In the genomic region with DNA sequence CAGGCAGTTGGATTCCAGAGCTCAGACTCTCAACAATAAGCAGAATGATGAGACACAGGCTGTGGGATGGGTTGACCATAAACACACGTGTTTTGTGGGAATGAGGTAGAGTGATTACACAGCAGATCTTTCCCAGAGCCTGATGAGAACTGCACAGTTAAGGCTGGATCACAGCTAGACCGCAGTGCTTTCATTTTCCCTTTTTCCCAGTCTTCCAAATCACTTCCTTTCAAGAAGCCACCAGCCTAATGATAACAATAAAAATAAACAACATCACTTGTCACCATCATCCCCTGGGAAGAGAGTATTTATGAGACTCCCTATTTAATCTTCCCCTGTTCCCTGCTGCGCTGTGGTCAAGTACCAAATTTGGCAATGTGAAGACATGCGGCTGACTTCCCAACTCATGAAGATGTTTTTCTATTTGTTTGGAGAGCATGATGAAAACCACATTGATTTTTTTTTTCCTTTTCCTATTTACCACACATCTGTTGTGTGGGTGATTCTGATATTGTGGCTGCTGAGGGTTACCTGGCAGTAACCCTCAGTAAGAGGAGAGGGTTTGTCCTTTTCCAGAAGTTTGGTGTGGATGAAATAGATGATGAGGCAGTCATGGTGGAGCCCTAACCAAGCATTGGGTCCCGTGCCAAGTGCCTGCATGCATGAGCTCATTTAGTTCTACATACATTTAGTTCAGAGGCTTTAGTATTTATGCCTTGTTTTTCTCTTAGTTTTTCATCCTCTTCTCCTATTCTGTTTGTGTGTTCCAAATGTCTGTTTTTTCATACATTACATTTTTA, we compare ENCODE assay signal across 14 cellular contexts.
DNase-seq lines count a peak whose midpoint lies in the region; ATAC-seq and TF ChIP-seq lines count a peak whose summit lies in the region.
"Had no signal": no experiment of that assay in that cellular context is flagged by ENCODE, and none has a peak within 500 bp of the region (broad histone marks: within the 10 kb centered on the region; RNA-seq: fewer than 3 reads in every experiment).

No MANE protein-coding gene starts in this region.

- H3K4me1 Mint-ChIP-seq in neural progenitor cell: no peaks in the 10 kb centered on the region

- H3K27ac ChIP-seq in suprapubic skin: peak overlapping the region; percentile 50
- no peak overlapping the region for H3K27ac ChIP-seq in neural progenitor cell
- H3K27ac ChIP-seq: cardiac muscle cell, thoracic aorta had no signal

- CTCF ChIA-PET in HEK293T (lab: Yijun Ruan, JAX): no interaction called here

- ATAC-seq in GM21526 (IDR thresholded peaks at IDR 0.05; ENCODE audit: low FRiP score, unreplicated experiment): no peak
- ATAC-seq in GM21381 (IDR thresholded peaks at IDR 0.05; ENCODE audit: unreplicated experiment): no peak
- ATAC-seq: activated CD4-positive, alpha-beta T cell treated with anti-CD3 and anti-CD28 coated beads for 36 hours; HCT116 had no signal

- H3F3A ChIP-seq in neural progenitor cell (ENCODE audit: low read depth): no peaks in the 10 kb centered on the region

- no peak overlapping the region for H3K4me3 Mint-ChIP-seq in neural progenitor cell
- H3K4me3 Mint-ChIP-seq: activated CD4-positive, alpha-beta T cell treated with anti-CD3 and anti-CD28 coated beads for 36 hours; activated T-helper 1 cell treated with anti-CD3 and anti-CD28 coated beads, Interleukin-12 subunit alpha, Interleukin-12 subunit beta, Interleukin-2, Interleukin-4 antibody, amounts not matched to agents 30 ng/mL and 10 ng/mL and 1 ng/mL, durations not matched to agents 14 hours and 24 hours and 36 hours; IgD-negative memory B cell had no signal

- H3K36me3 ChIP-seq in suprapubic skin: no peaks in the 10 kb centered on the region
- no peaks in the 10 kb centered on the region for H3K36me3 ChIP-seq in neural progenitor cell
- H3K36me3 ChIP-seq: cardiac muscle cell, thoracic aorta had no signal

- H3K27me3 Mint-ChIP-seq in neural progenitor cell (ENCODE audit: insufficient read depth, low read depth): no peaks in the 10 kb centered on the region
- H3K27me3 Mint-ChIP-seq: activated CD4-positive, alpha-beta T cell treated with anti-CD3 and anti-CD28 coated beads for 36 hours; IgD-negative memory B cell had no signal

- TF ChIP-seq POLR2A in suprapubic skin (IDR thresholded peaks at IDR 0.05): no peak

- H4K20me1 ChIP-seq in neural progenitor cell (ENCODE audit: low read depth): no peaks in the 10 kb centered on the region

- no peak overlapping the region for H3K9ac ChIP-seq in neural progenitor cell

- no peaks in the 10 kb centered on the region for H3K9me3 ChIP-seq in suprapubic skin
- no peaks in the 10 kb centered on the region for H3K9me3 ChIP-seq in neural progenitor cell (ENCODE audit: low read depth)
- H3K9me3 ChIP-seq: thoracic aorta had no signal

- TF ChIP-seq CTCF in suprapubic skin (IDR thresholded peaks at IDR 0.05): no peak
- TF ChIP-seq CTCF in neural progenitor cell (IDR thresholded peaks at IDR 0.05): no peak

- H3K36me3 Mint-ChIP-seq in neural progenitor cell: no peaks in the 10 kb centered on the region
- H3K36me3 Mint-ChIP-seq: IgD-negative memory B cell had no signal

- H3K9me3 Mint-ChIP-seq in neural progenitor cell: no peaks in the 10 kb centered on the region
- H3K9me3 Mint-ChIP-seq: activated T-helper 1 cell treated with anti-CD3 and anti-CD28 coated beads, Interleukin-12 subunit alpha, Interleukin-12 subunit beta, Interleukin-2, Interleukin-4 antibody, amounts not matched to agents 30 ng/mL and 10 ng/mL and 1 ng/mL, durations not matched to agents 14 hours and 24 hours and 36 hours had no signal

- H2AFZ ChIP-seq in neural progenitor cell (replicated peaks): no peak overlapping the region

- H3K4me1 ChIP-seq in suprapubic skin: peaks cover 12% of the 10 kb centered on the region
- peaks cover 7% of the 10 kb centered on the region for H3K4me1 ChIP-seq in neural progenitor cell

- H3K27me3 ChIP-seq in suprapubic skin (no peaks in the 10 kb centered on the region), neural progenitor cell (no peaks in the 10 kb centered on the region)
- H3K27me3 ChIP-seq: cardiac muscle cell had no signal

- H3K4me2 ChIP-seq in neural progenitor cell: no peak overlapping the region

- 54% methylated on average over 5 of the region's 5 CpGs for WGBS in suprapubic skin

- peak overlapping the region; percentile 14 for H3K4me3 ChIP-seq in suprapubic skin
- no peak overlapping the region for H3K4me3 ChIP-seq in neural progenitor cell
- H3K4me3 ChIP-seq: cardiac muscle cell, thoracic aorta had no signal

- DNase-seq in GM04504 (ENCODE audit: low read depth) (peak; percentile 97), amniotic epithelial cell (ENCODE audit: low read depth) (peak; percentile 100), iris pigment epithelial cell (ENCODE audit: low read depth) (peak; percentile 73), suprapubic skin (ENCODE audit: low spot score in 2 of 2) (no peak), HEK293T (ENCODE audit: extremely low spot score) (no peak), neural progenitor cell (ENCODE audit: low spot score) (no peak)
- DNase-seq: activated CD4-positive, alpha-beta T cell treated with anti-CD3 and anti-CD28 coated beads for 36 hours had no signal

- no peak overlapping the region for H3K27ac Mint-ChIP-seq in neural progenitor cell
- H3K27ac Mint-ChIP-seq: activated CD4-positive, alpha-beta T cell treated with anti-CD3 and anti-CD28 coated beads for 36 hours; activated T-helper 1 cell treated with anti-CD3 and anti-CD28 coated beads, Interleukin-12 subunit alpha, Interleukin-12 subunit beta, Interleukin-2, Interleukin-4 antibody, amounts not matched to agents 30 ng/mL and 10 ng/mL and 1 ng/mL, durations not matched to agents 14 hours and 24 hours and 36 hours; IgD-negative memory B cell had no signal

- POLR2A ChIA-PET in HEK293T (lab: Yijun Ruan, JAX): no interaction called here

- no peak for TF ChIP-seq EP300 in suprapubic skin (IDR thresholded peaks at IDR 0.05)

- no peaks in the 10 kb centered on the region for H3K79me2 ChIP-seq in neural progenitor cell (ENCODE audit: low read depth)

TF ChIP-seq in HEK293T, 16 proteins besides CTCF, POLR2A, EP300 and RAD21:
- no peak for TF ChIP-seq TARDBP (IDR thresholded peaks at IDR 0.05)
- TF ChIP-seq ELF4 (IDR thresholded peaks at IDR 0.05): no peak
- no peak for TF ChIP-seq FOXM1 (IDR thresholded peaks at IDR 0.05; ENCODE audit: borderline replicate concordance)
- TF ChIP-seq FOXK2 (IDR thresholded peaks at IDR 0.05): no peak
- TF ChIP-seq NFRKB (IDR thresholded peaks at IDR 0.05): no peak
- no peak for TF ChIP-seq ARNT (IDR thresholded peaks at IDR 0.05)
- TF ChIP-seq BHLHE40 (IDR thresholded peaks at IDR 0.05; ENCODE audit: borderline replicate concordance): no peak
- TF ChIP-seq HDGF (IDR thresholded peaks at IDR 0.05; ENCODE audit: borderline replicate concordance): no peak
- TF ChIP-seq SUZ12 (IDR thresholded peaks at IDR 0.05): no peak
TF ChIP-seq in HEK293T: peak in this region for 0.

Comparison
In these comparisons a context has a peak if more than half of its experiments do, and no peak if none do; other contexts are left out.
1. DNase-seq: peak in GM04504 (single experiment), amniotic epithelial cell (single experiment) and iris pigment epithelial cell (single experiment); none in suprapubic skin (0 of 2), HEK293T (single experiment) and neural progenitor cell (single experiment).